In genomic region chr11:111047376-111047775, GRCh38 we compare ENCODE assay signal across 24 cellular contexts.
DNase-seq lines count a peak whose midpoint lies in the region; ATAC-seq lines count a peak whose summit lies in the region.
"Had no signal": no experiment of that assay in that cellular context is flagged by ENCODE, and none has a peak within 500 bp of the region (broad histone marks: within the 10 kb centered on the region; RNA-seq: fewer than 3 reads in every experiment).

No MANE protein-coding gene starts in this region.

- no peaks in the 10 kb centered on the region for H3K9me3 ChIP-seq in iPS DF 6.9 (ENCODE audit: control insufficient read depth, insufficient read depth, low read length)
- H3K9me3 ChIP-seq: colonic mucosa, gastroesophageal sphincter, spleen, suprapubic skin had no signal

- no peaks in the 10 kb centered on the region for H3K36me3 ChIP-seq in iPS DF 6.9 (ENCODE audit: control insufficient read depth, insufficient read depth, low read length)
- H3K36me3 ChIP-seq: colonic mucosa, gastroesophageal sphincter, spleen, suprapubic skin had no signal

- intact Hi-C loops in head of caudate nucleus (cut with DNase I): no loop called here

- no peak for ATAC-seq in GM21529 (IDR thresholded peaks at IDR 0.05; ENCODE audit: unreplicated experiment)
- ATAC-seq: activated CD8-positive, alpha-beta memory T cell treated with anti-CD3 and anti-CD28 coated beads, Interleukin-2, amount 10 ng/mL, durations not matched to agents 7 days and 5 days; esophagus mucosa; gastroesophageal sphincter; stimulated activated memory B cell treated with anti-CD40 and anti-IgM and Interleukin-4, amounts not matched to agents 10 μg/mL and 1 μg/mL and 100 μg/mL, for 72 hours had no signal

- H3K27me3 ChIP-seq in iPS DF 6.9 (ENCODE audit: control insufficient read depth, insufficient read depth, low read length): no peaks in the 10 kb centered on the region
- H3K27me3 ChIP-seq: colonic mucosa, gastroesophageal sphincter, spleen, suprapubic skin had no signal

- 0 out of 2 replicates have a peak, but pooled peaks cover 2% of the 10 kb centered on the region for H3K4me1 ChIP-seq in iPS DF 6.9 (ENCODE audit: control insufficient read depth, insufficient read depth, low read length)
- H3K4me1 ChIP-seq: colonic mucosa, suprapubic skin had no signal

- DNase-seq in EH (ENCODE audit: low read depth) (peak; percentile 35), NCI-H1092 (lab: John Stamatoyannopoulos, UW) (peak; percentile 32), T1000 (lab: John Stamatoyannopoulos, UW) (peak; percentile 2), iPS DF 6.9 (ENCODE audit: low read depth, low spot score) (peak; percentile 11), head of caudate nucleus (no peak), HCEC 1CT (no peak), occipital lobe (lab: John Stamatoyannopoulos, UW) (no peak)
- DNase-seq: activated CD4-positive, alpha-beta T cell treated with anti-CD3 and anti-CD28 coated beads, Interleukin-2, amount 10 ng/mL, durations not matched to agents 24 days and 14 days; activated CD8-positive, alpha-beta memory T cell treated with anti-CD3 and anti-CD28 coated beads, Interleukin-2, amount 10 ng/mL, durations not matched to agents 7 days and 5 days; activated naive CD4-positive, alpha-beta T cell treated with anti-CD3 and anti-CD28 coated beads, Interleukin-2, amount 50 U/mL, for 16 hours; amygdala; colonic mucosa; effector memory CD4-positive, alpha-beta T cell; GDM1; NCI-H187 treated with DMSO at 0.1 percent for 48 hours; nucleus accumbens; spleen; stimulated activated CD4-positive, alpha-beta T cell treated with anti-CD3 and anti-CD28 coated beads, Interleukin-4, amount 100 ng/mL, for 1 hour had no signal

- no CpG with 5 or more reads among the region's 7 CpGs for WGBS in iPS DF 6.9 (ENCODE audit: insufficient coverage, insufficient read length)

- no peak overlapping the region for H3K27ac ChIP-seq in iPS DF 6.9 (ENCODE audit: low read length)
- H3K27ac ChIP-seq: colonic mucosa, gastroesophageal sphincter, spleen, suprapubic skin had no signal

- H3K4me3 ChIP-seq in iPS DF 6.9 (ENCODE audit: low read length): no peak overlapping the region
- H3K4me3 ChIP-seq: colonic mucosa, gastroesophageal sphincter, lung, spleen, suprapubic skin had no signal

Comparison
In these comparisons a context has a peak if more than half of its experiments do, and no peak if none do; other contexts are left out.
1. DNase-seq: peak in EH (single experiment), NCI-H1092 (single experiment), T1000 (single experiment) and iPS DF 6.9 (single experiment); none in head of caudate nucleus (0 of 42), HCEC 1CT (single experiment) and occipital lobe (single experiment).